In the genomic region with DNA sequence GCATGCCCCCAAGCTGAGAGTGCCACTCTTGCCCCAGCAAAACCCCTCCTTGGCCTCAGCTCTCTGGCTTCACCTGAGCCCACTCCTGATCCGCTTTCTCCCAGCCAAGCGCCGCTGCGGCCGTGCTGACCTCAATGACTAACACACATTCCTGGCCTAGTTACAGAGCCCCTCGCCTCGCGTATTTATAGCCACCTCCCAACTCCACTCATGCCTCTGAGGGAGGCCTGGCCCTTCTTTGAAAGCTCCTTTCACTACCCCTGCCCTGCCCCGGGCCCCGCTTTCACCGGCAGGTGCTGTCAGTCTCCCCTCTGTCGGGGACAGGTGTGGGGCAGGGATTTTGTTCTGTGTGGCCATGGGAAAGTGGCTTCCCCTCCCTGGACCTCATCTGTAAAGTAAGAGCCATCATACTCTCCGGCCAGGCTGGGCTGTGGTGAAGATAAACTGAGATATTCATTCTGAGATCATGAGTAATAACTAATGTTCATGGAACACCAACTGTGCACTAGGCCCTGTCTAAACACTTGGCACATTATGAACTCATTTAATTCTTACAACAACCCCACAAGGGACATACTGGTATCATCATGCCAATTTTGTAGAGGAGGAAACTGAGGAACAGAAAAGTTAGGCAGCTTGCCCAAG, we compare ENCODE assay signal across 13 cellular contexts. TPM values are rescaled to one million over a fixed set of nuclear protein-coding genes. Genes with fewer than 3 reads are reported as not detected.
DNase-seq lines count a peak whose midpoint lies in the region; ATAC-seq, FAIRE-seq and TF ChIP-seq lines count a peak whose summit lies in the region.
"Had no signal": no experiment of that assay in that cellular context is flagged by ENCODE, and none has a peak within 500 bp of the region (broad histone marks: within the 10 kb centered on the region; RNA-seq: fewer than 3 reads in every experiment).

No MANE protein-coding gene starts in this region.

- H3K4me1 Mint-ChIP-seq in activated T-helper 17 cell treated with anti-CD3 and anti-CD28 coated beads, Interleukin-2, amount 50 U/mL, for 72 hours = no peaks in the 10 kb centered on the region
- peaks cover 41% of the 10 kb centered on the region for H3K4me1 Mint-ChIP-seq in stimulated activated memory B cell treated with anti-CD40 and anti-IgM and Interleukin-4, amounts not matched to agents 10 μg/mL and 1 μg/mL and 100 μg/mL, for 72 hours

- H3K9me3 Mint-ChIP-seq in activated T-helper 17 cell treated with anti-CD3 and anti-CD28 coated beads, Interleukin-2, amount 50 U/mL, for 72 hours = no peaks in the 10 kb centered on the region
- H3K9me3 Mint-ChIP-seq in stimulated activated memory B cell treated with anti-CD40 and anti-IgM and Interleukin-4, amounts not matched to agents 10 μg/mL and 1 μg/mL and 100 μg/mL, for 72 hours = no peaks in the 10 kb centered on the region

- peaks cover 12% of the 10 kb centered on the region for H3K27me3 Mint-ChIP-seq in activated T-helper 17 cell treated with anti-CD3 and anti-CD28 coated beads, Interleukin-2, amount 50 U/mL, for 72 hours
- peaks cover 23% of the 10 kb centered on the region for H3K27me3 Mint-ChIP-seq in stimulated activated memory B cell treated with anti-CD40 and anti-IgM and Interleukin-4, amounts not matched to agents 10 μg/mL and 1 μg/mL and 100 μg/mL, for 72 hours

- H3K27ac Mint-ChIP-seq in activated T-helper 17 cell treated with anti-CD3 and anti-CD28 coated beads, Interleukin-2, amount 50 U/mL, for 72 hours = no peak overlapping the region
- peak overlapping the region; percentile 25 for H3K27ac Mint-ChIP-seq in stimulated activated memory B cell treated with anti-CD40 and anti-IgM and Interleukin-4, amounts not matched to agents 10 μg/mL and 1 μg/mL and 100 μg/mL, for 72 hours
- H3K27ac Mint-ChIP-seq: naive B cell had no signal

- no peaks in the 10 kb centered on the region for H3K36me3 Mint-ChIP-seq in activated T-helper 17 cell treated with anti-CD3 and anti-CD28 coated beads, Interleukin-2, amount 50 U/mL, for 72 hours (ENCODE audit: low read depth)
- no peaks in the 10 kb centered on the region for H3K36me3 Mint-ChIP-seq in stimulated activated memory B cell treated with anti-CD40 and anti-IgM and Interleukin-4, amounts not matched to agents 10 μg/mL and 1 μg/mL and 100 μg/mL, for 72 hours
- H3K36me3 Mint-ChIP-seq: naive B cell had no signal

- peaks cover 4% of the 10 kb centered on the region for H3K4me1 ChIP-seq in right cardiac atrium (ENCODE audit: control insufficient read depth, insufficient read depth, low read length)

- TF ChIP-seq POLR2A in H54 (IDR thresholded peaks at IDR 0.05; ENCODE audit: low read depth, low read length) = no peak

- WGBS in right cardiac atrium = 43% methylated on average over 13 of the region's 13 CpGs

- no peaks in the 10 kb centered on the region for H3K9me3 ChIP-seq in right cardiac atrium (ENCODE audit: control insufficient read depth, low read length)

- no peak overlapping the region for H3K4me3 ChIP-seq in right cardiac atrium (ENCODE audit: low read length)

- no peak overlapping the region for H3K27ac ChIP-seq in right cardiac atrium (ENCODE audit: low read length)

- H3K4me3 Mint-ChIP-seq in activated T-helper 17 cell treated with anti-CD3 and anti-CD28 coated beads, Interleukin-2, amount 50 U/mL, for 72 hours = no peak overlapping the region
- no peak overlapping the region for H3K4me3 Mint-ChIP-seq in stimulated activated memory B cell treated with anti-CD40 and anti-IgM and Interleukin-4, amounts not matched to agents 10 μg/mL and 1 μg/mL and 100 μg/mL, for 72 hours
- H3K4me3 Mint-ChIP-seq: naive B cell had no signal

- intact Hi-C loops in right cardiac atrium (cut with DNase I) = no loop called here

- peak; percentile 39 for ATAC-seq in activated T-helper 17 cell treated with anti-CD3 and anti-CD28 coated beads, Interleukin-2, amount 50 U/mL, for 72 hours (replicated peaks)
- peak; percentile 56 to 78 for ATAC-seq in right cardiac atrium
- ATAC-seq in stimulated activated memory B cell treated with anti-CD40 and anti-IgM and Interleukin-4, amounts not matched to agents 10 μg/mL and 1 μg/mL and 100 μg/mL, for 72 hours = no peak
- ATAC-seq in HG02938 (IDR thresholded peaks at IDR 0.05; ENCODE audit: unreplicated experiment) = no peak

- DNase-seq in H54 (ENCODE audit: insufficient read length, low spot score) (peak; percentile 87), right cardiac atrium (peak in 2 of 3 donors; percentile 27 to 62), epidermal melanocyte (ENCODE audit: insufficient read length, low spot score) (no peak), hepatic stellate cell (ENCODE audit: low spot score) (no peak)
- no peak for DNase-seq in stimulated activated naive CD4-positive, alpha-beta T cell (lab: John Stamatoyannopoulos, UW)
- DNase-seq: activated naive CD4-positive, alpha-beta T cell treated with anti-CD3 and anti-CD28 coated beads, Interleukin-2, amount 50 U/mL, for 16 hours; DMS153; naive B cell; NCI-H2171; SHP77 treated with DMSO at 0.1 percent for 48 hours had no signal

- H3K27me3 ChIP-seq in right cardiac atrium (ENCODE audit: control insufficient read depth, insufficient read depth) = no peaks in the 10 kb centered on the region

- FAIRE-seq in H54 (lab: Jason Lieb, UNC) = peak; percentile 67

RNA-seq across cellular contexts. Expression of a gene that starts 13.2 kb away (rescaled TPM):
- not detected for total RNA-seq in activated T-helper 17 cell treated with anti-CD3 and anti-CD28 coated beads, Interleukin-2, amount 50 U/mL, for 72 hours
- under 1 TPM; 0.14 to 0.24 (median 0.17) TPM for total RNA-seq in right cardiac atrium
- 0.36 TPM for polyA plus RNA-seq in right cardiac atrium

Comparison
In these comparisons a context has a peak if more than half of its experiments do, and no peak if none do; other contexts are left out.
1. DNase-seq: peak in H54 (single experiment) and right cardiac atrium (2 of 3); none in epidermal melanocyte (single experiment), stimulated activated naive CD4-positive, alpha-beta T cell (0 of 6) and hepatic stellate cell (single experiment).
2. ATAC-seq: peak in activated T-helper 17 cell treated with anti-CD3 and anti-CD28 coated beads, Interleukin-2, amount 50 U/mL, for 72 hours (single experiment) and right cardiac atrium (2 of 2); none in stimulated activated memory B cell treated with anti-CD40 and anti-IgM and Interleukin-4, amounts not matched to agents 10 μg/mL and 1 μg/mL and 100 μg/mL, for 72 hours (single experiment) and HG02938 (single experiment).